In the genomic region with DNA sequence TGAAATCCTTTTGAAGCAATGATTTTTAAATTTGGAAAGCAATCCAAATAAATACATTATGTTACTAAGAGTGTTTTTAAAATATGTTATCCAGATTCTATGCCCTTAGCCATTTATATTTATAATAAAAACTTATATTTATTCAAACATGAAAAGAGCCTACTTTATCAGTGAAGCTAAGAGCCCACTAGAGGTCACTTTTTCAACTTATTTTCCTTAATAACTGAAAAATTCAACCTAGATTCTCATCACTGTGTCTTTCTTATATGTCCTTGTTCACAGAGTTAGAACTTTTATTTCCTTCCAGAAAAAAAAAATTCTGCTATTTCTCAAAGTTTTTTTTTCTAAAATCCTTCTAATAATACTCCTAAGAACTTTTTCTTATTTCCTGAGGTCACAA, we compare ENCODE assay signal across 1 cellular context.
TF ChIP-seq lines count a peak whose summit lies in the region.

No MANE protein-coding gene starts in this region.

TF ChIP-seq in K562, 482 proteins besides CTCF, POLR2A, EP300 and RAD21:
- TF ChIP-seq PHF21A (IDR thresholded peaks at IDR 0.05; ENCODE audit: borderline replicate concordance, low read depth), result no peak
- TF ChIP-seq, protein P1, sequence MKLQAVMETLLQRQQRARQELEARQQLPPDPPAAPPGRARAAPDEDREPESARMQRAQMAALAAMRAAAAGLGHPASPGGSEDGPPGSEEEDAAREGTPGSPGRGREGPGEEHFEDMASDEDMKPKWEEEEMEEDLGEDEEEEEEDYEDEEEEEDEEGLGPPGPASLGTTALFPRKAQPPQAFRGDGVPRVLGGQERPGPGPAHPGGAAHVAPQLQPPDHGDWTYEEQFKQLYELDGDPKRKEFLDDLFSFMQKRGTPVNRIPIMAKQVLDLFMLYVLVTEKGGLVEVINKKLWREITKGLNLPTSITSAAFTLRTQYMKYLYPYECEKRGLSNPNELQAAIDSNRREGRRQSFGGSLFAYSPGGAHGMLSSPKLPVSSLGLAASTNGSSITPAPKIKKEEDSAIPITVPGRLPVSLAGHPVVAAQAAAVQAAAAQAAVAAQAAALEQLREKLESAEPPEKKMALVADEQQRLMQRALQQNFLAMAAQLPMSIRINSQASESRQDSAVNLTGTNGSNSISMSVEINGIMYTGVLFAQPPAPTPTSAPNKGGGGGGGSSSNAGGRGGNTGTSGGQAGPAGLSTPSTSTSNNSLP (IDR thresholded peaks at IDR 0.05; ENCODE audit: borderline replicate concordance, low read depth, low read length), result peak; percentile 53; the same call in 1 of the 2 replicates
